ENCODE assay signal across 11 cellular contexts in the genomic region with DNA sequence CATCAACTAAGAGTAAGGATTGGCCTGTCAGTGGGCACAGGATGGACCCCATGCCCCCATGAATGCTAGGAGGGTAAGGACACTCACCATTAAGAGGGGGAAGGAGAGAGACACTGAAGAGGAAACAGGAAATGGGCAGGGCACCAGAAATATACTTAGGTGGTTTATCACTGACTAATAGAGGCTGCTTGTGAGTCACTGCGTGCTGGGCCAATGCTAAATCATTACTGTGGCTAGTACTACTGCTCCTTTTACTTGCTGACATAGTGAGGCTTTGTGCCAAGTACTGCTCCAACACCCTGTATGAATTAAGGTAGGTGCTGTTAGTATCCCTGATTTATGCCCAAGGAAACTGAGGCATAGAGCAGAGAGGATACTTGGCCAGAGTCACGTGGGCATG.
DNase-seq lines count a peak whose midpoint lies in the region; ATAC-seq, FAIRE-seq and TF ChIP-seq lines count a peak whose summit lies in the region.
"Had no signal": no experiment of that assay in that cellular context is flagged by ENCODE, and none has a peak within 500 bp of the region (broad histone marks: within the 10 kb centered on the region; RNA-seq: fewer than 3 reads in every experiment).

No MANE protein-coding gene starts in this region.

- peak; percentile 14 for DNase-seq in activated CD8-positive, alpha-beta T cell treated with anti-CD3 and anti-CD28 coated beads for 36 hours
- DNase-seq in activated CD8-positive, alpha-beta T cell treated with anti-CD3 and anti-CD28 coated beads, Interleukin-2, amount 10 ng/mL, durations not matched to agents 7 days and 5 days = no peak
- DNase-seq in HK-2 (ENCODE audit: unreplicated experiment) (peak; percentile 58), GM12878 (ENCODE audit: low read depth, low spot score) (no peak), renal cortical epithelial cell (ENCODE audit: low read depth) (peak; percentile 91), DMS79 treated with DMSO at 0.1 percent for 48 hours (lab: John Stamatoyannopoulos, UW) (no peak)
- DNase-seq: NCI-H345 had no signal

- SMC1A ChIA-PET in GM12878 (lab: Charles Lee; ENCODE audit: uncharacterized antibody, unreplicated experiment) = interaction anchor here (0.6 to 0.7 kb wide), 2 partner anchors 9 to 54 kb away, joined by 3 to 5 read pairs; no protein-coding TSS in a partner anchor

- no peaks in the 10 kb centered on the region for H3K4me1 ChIP-seq in GM12878 (ENCODE audit: control insufficient read depth, insufficient read depth, low read length)

- TF ChIP-seq POLR2A in GM12878 (IDR thresholded peaks at IDR 0.05; ENCODE audit: low read depth, low read length) = no peak

- H3K9ac ChIP-seq in GM12878 (ENCODE audit: control insufficient read depth, insufficient read depth, low read length) = no peak overlapping the region

- intact Hi-C loops in activated CD8-positive, alpha-beta T cell treated with anti-CD3 and anti-CD28 coated beads for 36 hours (cut with micrococcal nuclease) = no loop called here
- intact Hi-C loops in GM12878 (cut with micrococcal nuclease; ENCODE audit: unreplicated experiment) = no loop called here

- H3K27me3 ChIP-seq in GM12878 (replicated peaks in 1 of 2; ENCODE audit: control insufficient read depth in 2 of 2, insufficient read depth in 2 of 2, low read length in 1 of 2) = no peaks in the 10 kb centered on the region

- H3K4me3 Mint-ChIP-seq in activated CD8-positive, alpha-beta T cell treated with anti-CD3 and anti-CD28 coated beads for 36 hours = no peak overlapping the region
- no peak overlapping the region for H3K4me3 Mint-ChIP-seq in activated CD8-positive, alpha-beta T cell treated with anti-CD3 and anti-CD28 coated beads, Interleukin-2, amount 10 ng/mL, durations not matched to agents 7 days and 5 days
- H3K4me3 Mint-ChIP-seq: memory B cell had no signal

- no peak overlapping the region for H3K4me3 ChIP-seq in GM12878

- in situ Hi-C loops in GM12878 (cut with MboI) = no loop called here

- no peak overlapping the region for H3K27ac Mint-ChIP-seq in activated CD8-positive, alpha-beta T cell treated with anti-CD3 and anti-CD28 coated beads for 36 hours
- H3K27ac Mint-ChIP-seq in activated CD8-positive, alpha-beta T cell treated with anti-CD3 and anti-CD28 coated beads, Interleukin-2, amount 10 ng/mL, durations not matched to agents 7 days and 5 days = no peak overlapping the region
- H3K27ac Mint-ChIP-seq: memory B cell had no signal

- no peak overlapping the region for H3K27ac ChIP-seq in GM12878 (ENCODE audit: control insufficient read depth, insufficient read depth)
- H3K27ac ChIP-seq: C4-2B had no signal

- H3K27me3 Mint-ChIP-seq in activated CD8-positive, alpha-beta T cell treated with anti-CD3 and anti-CD28 coated beads for 36 hours = peaks cover 4% of the 10 kb centered on the region
- no peaks in the 10 kb centered on the region for H3K27me3 Mint-ChIP-seq in activated CD8-positive, alpha-beta T cell treated with anti-CD3 and anti-CD28 coated beads, Interleukin-2, amount 10 ng/mL, durations not matched to agents 7 days and 5 days (ENCODE audit: low read depth)
- H3K27me3 Mint-ChIP-seq: memory B cell had no signal

- peak; percentile 74 for ATAC-seq in activated CD8-positive, alpha-beta T cell treated with anti-CD3 and anti-CD28 coated beads for 36 hours
- no peak for ATAC-seq in activated CD8-positive, alpha-beta T cell treated with anti-CD3 and anti-CD28 coated beads, Interleukin-2, amount 10 ng/mL, durations not matched to agents 7 days and 5 days
- ATAC-seq in GM12878 = peak; percentile 73
- no peak for ATAC-seq in GM21360 (IDR thresholded peaks at IDR 0.05; ENCODE audit: unreplicated experiment)
- no peak for ATAC-seq in HG03469 (IDR thresholded peaks at IDR 0.05; ENCODE audit: unreplicated experiment)

- no peak for TF ChIP-seq CTCF in activated CD8-positive, alpha-beta T cell treated with anti-CD3 and anti-CD28 coated beads for 36 hours (IDR thresholded peaks at IDR 0.05)
- no peak for TF ChIP-seq CTCF in GM12878 (IDR thresholded peaks at IDR 0.05 in 2 of 3, conservative IDR thresholded peaks at IDR 0.05 in 1 of 3; ENCODE audit: control insufficient read depth in 2 of 3, extremely low read depth in 1 of 3, insufficient read depth in 1 of 3, low read depth in 3 of 3, low read length in 3 of 3)

- RAD21 ChIA-PET in GM12878 (lab: Charles Lee; ENCODE audit: unreplicated experiment) = no interaction called here

- no TSS peak for BruUV-seq in GM12878 (replicated peaks; lab: Mats Ljungman, UMichigan)

- POLR2A ChIA-PET in activated CD8-positive, alpha-beta T cell treated with anti-CD3 and anti-CD28 coated beads for 36 hours (lab: Charles Lee) = no interaction called here
- POLR2A ChIA-PET in activated CD8-positive, alpha-beta T cell treated with anti-CD3 and anti-CD28 coated beads, Interleukin-2, amount 10 ng/mL, durations not matched to agents 7 days and 5 days (lab: Charles Lee) = no interaction called here
- POLR2A ChIA-PET in GM12878 (lab: Charles Lee) = no interaction called here

- FAIRE-seq in GM12878 (lab: Jason Lieb, UNC) = no peak

- H3K4me2 ChIP-seq in GM12878 (ENCODE audit: control insufficient read depth, insufficient read depth) = no peak overlapping the region

- WGBS in GM12878 (ENCODE audit: insufficient coverage, insufficient replicate concordance, low lambda C conversion rate, missing lambda C conversion rate) = 2% methylated on average over 2 of the region's 2 CpGs

- H3K9me3 ChIP-seq in GM12878 (replicated peaks; ENCODE audit: control insufficient read depth, insufficient read depth, low read length) = no peaks in the 10 kb centered on the region

- H3K9me3 Mint-ChIP-seq in activated CD8-positive, alpha-beta T cell treated with anti-CD3 and anti-CD28 coated beads for 36 hours = no peaks in the 10 kb centered on the region
- no peaks in the 10 kb centered on the region for H3K9me3 Mint-ChIP-seq in activated CD8-positive, alpha-beta T cell treated with anti-CD3 and anti-CD28 coated beads, Interleukin-2, amount 10 ng/mL, durations not matched to agents 7 days and 5 days (ENCODE audit: insufficient read depth)
- H3K9me3 Mint-ChIP-seq: memory B cell had no signal

- H3K79me2 ChIP-seq in GM12878 (ENCODE audit: control insufficient read depth, insufficient read depth, low read length) = no peaks in the 10 kb centered on the region

- H2AFZ ChIP-seq in GM12878 (ENCODE audit: control insufficient read depth, low read depth, low read length) = no peak overlapping the region

- no peaks in the 10 kb centered on the region for H3K4me1 Mint-ChIP-seq in activated CD8-positive, alpha-beta T cell treated with anti-CD3 and anti-CD28 coated beads for 36 hours (ENCODE audit: low read depth)
- peaks cover 2% of the 10 kb centered on the region for H3K4me1 Mint-ChIP-seq in activated CD8-positive, alpha-beta T cell treated with anti-CD3 and anti-CD28 coated beads, Interleukin-2, amount 10 ng/mL, durations not matched to agents 7 days and 5 days (ENCODE audit: low read depth)
- H3K4me1 Mint-ChIP-seq: memory B cell had no signal

- H3K36me3 Mint-ChIP-seq in activated CD8-positive, alpha-beta T cell treated with anti-CD3 and anti-CD28 coated beads for 36 hours (ENCODE audit: low read depth) = no peaks in the 10 kb centered on the region
- no peaks in the 10 kb centered on the region for H3K36me3 Mint-ChIP-seq in activated CD8-positive, alpha-beta T cell treated with anti-CD3 and anti-CD28 coated beads, Interleukin-2, amount 10 ng/mL, durations not matched to agents 7 days and 5 days (ENCODE audit: low read depth)
- H3K36me3 Mint-ChIP-seq: memory B cell had no signal

- H3K36me3 ChIP-seq in GM12878 (ENCODE audit: control insufficient read depth in 2 of 2, insufficient read depth in 2 of 2, low read length in 1 of 2) = no peaks in the 10 kb centered on the region

- TF ChIP-seq RAD21 in GM12878 (IDR thresholded peaks at IDR 0.05; ENCODE audit: insufficient read depth, low read depth, low read length) = no peak

- TF ChIP-seq EP300 in GM12878 (IDR thresholded peaks at IDR 0.05; ENCODE audit: borderline replicate concordance in 1 of 2, control insufficient read depth in 1 of 2, low read depth in 2 of 2, low read length in 2 of 2) = no peak

- H4K20me1 ChIP-seq in GM12878 (ENCODE audit: control insufficient read depth, insufficient read depth) = no peaks in the 10 kb centered on the region

- CTCF ChIA-PET in activated CD8-positive, alpha-beta T cell treated with anti-CD3 and anti-CD28 coated beads for 36 hours (lab: Charles Lee) = no interaction called here
- CTCF ChIA-PET in activated CD8-positive, alpha-beta T cell treated with anti-CD3 and anti-CD28 coated beads, Interleukin-2, amount 10 ng/mL, durations not matched to agents 7 days and 5 days (lab: Charles Lee) = no interaction called here
- CTCF ChIA-PET in GM12878 (lab: Yijun Ruan, JAX) = interaction anchor here (1.0 to 1.9 kb wide), 2 partner anchors 10 to 561 kb away, joined by 3 to 6 read pairs; no protein-coding TSS in a partner anchor

TF ChIP-seq in GM12878, 131 proteins besides CTCF, POLR2A, EP300 and RAD21:
- TF ChIP-seq IRF4 (IDR thresholded peaks at IDR 0.05; ENCODE audit: low read depth, low read length) = no peak
- TF ChIP-seq RBBP5 (conservative IDR thresholded peaks at IDR 0.05) = no peak
- no peak for TF ChIP-seq SREBF2 (IDR thresholded peaks at IDR 0.05; ENCODE audit: low read length)
- no peak for TF ChIP-seq CHD4 (IDR thresholded peaks at IDR 0.05)

Comparison
In these comparisons a context has a peak if more than half of its experiments do, and no peak if none do; other contexts are left out.
1. ATAC-seq: peak in activated CD8-positive, alpha-beta T cell treated with anti-CD3 and anti-CD28 coated beads for 36 hours (single experiment) and GM12878 (single experiment); none in activated CD8-positive, alpha-beta T cell treated with anti-CD3 and anti-CD28 coated beads, Interleukin-2, amount 10 ng/mL, durations not matched to agents 7 days and 5 days (single experiment), GM21360 (single experiment) and HG03469 (single experiment).
2. DNase-seq: peak in activated CD8-positive, alpha-beta T cell treated with anti-CD3 and anti-CD28 coated beads for 36 hours (single experiment), HK-2 (single experiment) and renal cortical epithelial cell (single experiment); none in activated CD8-positive, alpha-beta T cell treated with anti-CD3 and anti-CD28 coated beads, Interleukin-2, amount 10 ng/mL, durations not matched to agents 7 days and 5 days (single experiment), GM12878 (single experiment) and DMS79 treated with DMSO at 0.1 percent for 48 hours (single experiment).